In genomic region chr6:34757687-34758274, GRCh38 we compare ENCODE assay signal across 2 cellular contexts.
TF ChIP-seq lines count a peak whose summit lies in the region.

No MANE protein-coding gene starts in this region.

TF ChIP-seq in HEK293, 187 proteins besides CTCF, POLR2A, EP300 and RAD21 (continued from another document):
- TF ChIP-seq ELK4 (IDR thresholded peaks at IDR 0.05; ENCODE audit: borderline replicate concordance, low read depth, low read length) (0 out of 2 replicates have a peak, but pooled peaks have one; percentile 10), ZBTB10 (tag by site-specific recombination; IDR thresholded peaks at IDR 0.05) (peak; percentile 13; the same call in 1 of the 2 replicates), ZNF48 (tag by site-specific recombination; IDR thresholded peaks at IDR 0.05) (no peak), ZNF558 (tag by site-specific recombination; IDR thresholded peaks at IDR 0.05) (peak; percentile 7; the same call in 1 of the 2 replicates), MZF1 (tag by site-specific recombination; IDR thresholded peaks at IDR 0.05; ENCODE audit: borderline replicate concordance) (no peak)

TF ChIP-seq in GM12878, 131 proteins besides CTCF, POLR2A, EP300 and RAD21 (continued from another document):
- TF ChIP-seq ZBTB40 (IDR thresholded peaks at IDR 0.05; ENCODE audit: borderline replicate concordance), result peak; percentile 69; the same call in 1 of the 2 replicates
- TF ChIP-seq MYB (IDR thresholded peaks at IDR 0.05; ENCODE audit: borderline replicate concordance, low read depth, low read length), result no peak
- TF ChIP-seq, protein P1, sequence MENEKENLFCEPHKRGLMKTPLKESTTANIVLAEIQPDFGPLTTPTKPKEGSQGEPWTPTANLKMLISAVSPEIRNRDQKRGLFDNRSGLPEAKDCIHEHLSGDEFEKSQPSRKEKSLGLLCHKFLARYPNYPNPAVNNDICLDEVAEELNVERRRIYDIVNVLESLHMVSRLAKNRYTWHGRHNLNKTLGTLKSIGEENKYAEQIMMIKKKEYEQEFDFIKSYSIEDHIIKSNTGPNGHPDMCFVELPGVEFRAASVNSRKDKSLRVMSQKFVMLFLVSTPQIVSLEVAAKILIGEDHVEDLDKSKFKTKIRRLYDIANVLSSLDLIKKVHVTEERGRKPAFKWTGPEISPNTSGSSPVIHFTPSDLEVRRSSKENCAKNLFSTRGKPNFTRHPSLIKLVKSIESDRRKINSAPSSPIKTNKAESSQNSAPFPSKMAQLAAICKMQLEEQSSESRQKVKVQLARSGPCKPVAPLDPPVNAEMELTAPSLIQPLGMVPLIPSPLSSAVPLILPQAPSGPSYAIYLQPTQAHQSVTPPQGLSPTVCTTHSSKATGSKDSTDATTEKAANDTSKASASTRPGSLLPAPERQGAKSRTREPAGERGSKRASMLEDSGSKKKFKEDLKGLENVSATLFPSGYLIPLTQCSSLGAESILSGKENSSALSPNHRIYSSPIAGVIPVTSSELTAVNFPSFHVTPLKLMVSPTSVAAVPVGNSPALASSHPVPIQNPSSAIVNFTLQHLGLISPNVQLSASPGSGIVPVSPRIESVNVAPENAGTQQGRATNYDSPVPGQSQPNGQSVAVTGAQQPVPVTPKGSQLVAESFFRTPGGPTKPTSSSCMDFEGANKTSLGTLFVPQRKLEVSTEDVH (IDR thresholded peaks at IDR 0.05; ENCODE audit: low read depth, partially characterized antibody), result no peak
- peak; percentile 31 for TF ChIP-seq RELB (IDR thresholded peaks at IDR 0.05; ENCODE audit: low read depth)
